Comparison of ENCODE assay signal across 8 cellular contexts in genomic region chr16:30985401-30986128, GRCh38. TPM values are rescaled to one million over a fixed set of nuclear protein-coding genes. Genes with fewer than 3 reads are reported as not detected.
DNase-seq lines count a peak whose midpoint lies in the region; ATAC-seq and TF ChIP-seq lines count a peak whose summit lies in the region.
"Had no signal": no experiment of that assay in that cellular context is flagged by ENCODE, and none has a peak within 500 bp of the region (broad histone marks: within the 10 kb centered on the region; RNA-seq: fewer than 3 reads in every experiment).

No MANE protein-coding gene starts in this region.

- H3K36me3 ChIP-seq in mucosa of stomach (ENCODE audit: control insufficient read depth, insufficient read depth, low read length), result peaks cover 5% of the 10 kb centered on the region

- H2BK5ac ChIP-seq in H9 (ENCODE audit: insufficient read length, low read length), result no peak overlapping the region

- H3K4me2 ChIP-seq in H9 (ENCODE audit: insufficient read depth, insufficient read length, low read length), result peak overlapping the region; percentile 3

- ATAC-seq in HG03571 (IDR thresholded peaks at IDR 0.05; ENCODE audit: unreplicated experiment) (no peak), GM21825 (IDR thresholded peaks at IDR 0.05; ENCODE audit: unreplicated experiment) (no peak)

- H3K4me3 ChIP-seq in coronary artery, result peak overlapping the region; percentile 75
- peak overlapping the region; percentile 50 for H3K4me3 ChIP-seq in mucosa of stomach (ENCODE audit: low read length)
- H3K4me3 ChIP-seq: SK-N-MC had no signal

- H3K79me1 ChIP-seq in H9 (ENCODE audit: insufficient read depth, low read depth, low read length, poor library complexity, severe bottlenecking), result no peaks in the 10 kb centered on the region

- H2BK120ac ChIP-seq in H9 (ENCODE audit: low read depth, low read length, poor library complexity, severe bottlenecking), result no peak overlapping the region

- H3K14ac ChIP-seq in H9 (ENCODE audit: insufficient read depth, low read length), result no peak overlapping the region

- H3K9me3 ChIP-seq in H9 (ENCODE audit: control insufficient read depth, low read depth, low read length), result no peaks in the 10 kb centered on the region
- H3K9me3 ChIP-seq in mucosa of stomach (ENCODE audit: control insufficient read depth, low read length), result no peaks in the 10 kb centered on the region

- H3K27ac Mint-ChIP-seq in H9, result peak overlapping the region in 1 of 3 experiments; percentile 92; a peak in 1 of 7 replicates

- H3K4ac ChIP-seq in H9 (ENCODE audit: low read depth, low read length), result no peak overlapping the region

- H4K20me1 ChIP-seq in H9 (ENCODE audit: control insufficient read depth, insufficient read depth, insufficient read length), result no peaks in the 10 kb centered on the region

- H2AFZ ChIP-seq in H9 (ENCODE audit: low read length), result no peak overlapping the region

- DNase-seq in H9 (peak; percentile 81), NCI-H460 (ENCODE audit: extremely low read depth, low read depth) (peak; percentile 26), coronary artery (ENCODE audit: low spot score) (no peak), KG1 (lab: John Stamatoyannopoulos, UW) (no peak)

- H2AK5ac ChIP-seq in H9 (ENCODE audit: insufficient read length, low read length), result no peak overlapping the region

- WGBS in H9 (ENCODE audit: extremely low coverage, insufficient read length, low lambda C conversion rate), result no CpG with 5 or more reads among the region's 20 CpGs

- TF ChIP-seq CTCF in H9 (conservative IDR thresholded peaks at IDR 0.05), result no peak; the same call in 2 of the 3 replicates
- no peak for TF ChIP-seq CTCF in coronary artery (IDR thresholded peaks at IDR 0.05)

- H3K18ac ChIP-seq in H9 (ENCODE audit: insufficient read length, low read depth, low read length), result no peak overlapping the region

- no peaks in the 10 kb centered on the region for H3K27me3 ChIP-seq in H9 (ENCODE audit: insufficient read depth, low read length)
- no peaks in the 10 kb centered on the region for H3K27me3 ChIP-seq in mucosa of stomach (ENCODE audit: control insufficient read depth, insufficient read depth, low read length)

- H2BK12ac ChIP-seq in H9 (ENCODE audit: insufficient read length, low read depth, low read length), result no peak overlapping the region

- no peaks in the 10 kb centered on the region for H3K79me2 ChIP-seq in H9 (ENCODE audit: insufficient read depth, low read length)

- no peak overlapping the region for H4K91ac ChIP-seq in H9 (ENCODE audit: insufficient read length, low read depth, low read length)

- H2BK20ac ChIP-seq in H9 (ENCODE audit: low read depth, low read length, poor library complexity, severe bottlenecking), result no peak overlapping the region

- no peak overlapping the region for H2BK15ac ChIP-seq in H9 (ENCODE audit: low read depth, low read length)

- H3K4me3 Mint-ChIP-seq in H9, result peak overlapping the region; percentile 42 to 58; a peak in 3 of 5 replicates

- no peaks in the 10 kb centered on the region; the same call in 1 of the 2 replicates for H3K27me3 Mint-ChIP-seq in H9 (ENCODE audit: low read depth)

- H3K27ac ChIP-seq in H9 (ENCODE audit: insufficient read length, low read depth, low read length) (no peak overlapping the region), coronary artery (peak overlapping the region; percentile 37 to 82)
- H3K27ac ChIP-seq: SK-N-MC had no signal

- H3K56ac ChIP-seq in H9 (ENCODE audit: insufficient read length, low read depth, low read length), result no peak overlapping the region

- H4K5ac ChIP-seq in H9 (ENCODE audit: insufficient read length, low read depth, low read length), result no peak overlapping the region

- no peaks in the 10 kb centered on the region for H3K23me2 ChIP-seq in H9 (ENCODE audit: insufficient read length, low read depth, low read length, poor library complexity, severe bottlenecking)

- H3K23ac ChIP-seq in H9 (ENCODE audit: insufficient read length, low read depth, low read length), result no peak overlapping the region

- no peaks in the 10 kb centered on the region for H3K4me1 ChIP-seq in H9 (ENCODE audit: insufficient read depth, low read length)
- peaks cover 5% of the 10 kb centered on the region for H3K4me1 ChIP-seq in mucosa of stomach (ENCODE audit: control insufficient read depth, insufficient read depth, low read length)

- no peak overlapping the region for H4K8ac ChIP-seq in H9 (replicated peaks; ENCODE audit: insufficient read length, low read depth, low read length)

- H3K4me1 Mint-ChIP-seq in H9, result peaks cover 5 to 10% of the 10 kb centered on the region in 2 experiments

- H3K9ac ChIP-seq in H9 (ENCODE audit: extremely low read depth, insufficient read length, low read length), result no peak overlapping the region
- H3K9ac ChIP-seq in mucosa of stomach (ENCODE audit: low read length), result peak overlapping the region; percentile 76

- peaks cover 15 to 33% (median 32%) of the 10 kb centered on the region in 3 experiments; a peak in 6 of 7 replicates for H3K36me3 Mint-ChIP-seq in H9 (ENCODE audit: insufficient read depth in 1 of 3, low read depth in 3 of 3)

- no peak overlapping the region for H3T11ph ChIP-seq in H9 (ENCODE audit: low read length)

- H3K9me3 Mint-ChIP-seq in H9, result no peaks in the 10 kb centered on the region

RNA-seq across cellular contexts. Expression of gene HSD3B7, which starts 0.6 kb away (rescaled TPM):
- 5.5 and 7.5 TPM in 2 replicates for total RNA-seq in H9 (2021)
- total RNA-seq in NCI-H460 (2014; rRNA removed; shearing (Covaris generic)), result 16.0 and 17.0 TPM in 2 replicates
- 31.0 and 35.9 TPM in 2 replicates for polyA plus RNA-seq in NCI-H460 (2014; cell fraction: nucleus; rRNA removed)

RNA-seq across cellular contexts. Expression of gene STX1B, which starts 24.9 kb away (rescaled TPM):
- total RNA-seq in H9 (2021), result 9.7 and 11.0 TPM in 2 replicates
- total RNA-seq in NCI-H460 (2014; rRNA removed; shearing (Covaris generic)), result 0.10 and 0.46 TPM in 2 replicates
- polyA plus RNA-seq in NCI-H460 (2014; cell fraction: nucleus; rRNA removed), result 0.27 and 0.96 TPM in 2 replicates

RNA-seq across cellular contexts. Expression of gene SETD1A, which starts 28.0 kb away (rescaled TPM):
- total RNA-seq in H9 (2021), result 36.9 and 37.0 TPM in 2 replicates
- 5.0 and 6.8 TPM in 2 replicates for total RNA-seq in NCI-H460 (2014; rRNA removed; shearing (Covaris generic))
- polyA plus RNA-seq in NCI-H460 (2014; cell fraction: nucleus; rRNA removed), result 6.8 and 8.9 TPM in 2 replicates

RNA-seq across cellular contexts. Expression of gene ORAI3, which starts 36.7 kb away (rescaled TPM):
- 6.1 and 6.9 TPM in 2 replicates for total RNA-seq in H9 (2021)
- total RNA-seq in NCI-H460 (2014; rRNA removed; shearing (Covaris generic)), result 20.1 and 21.9 TPM in 2 replicates
- 12.5 and 13.1 TPM in 2 replicates for polyA plus RNA-seq in NCI-H460 (2014; cell fraction: nucleus; rRNA removed)

RNA-seq across cellular contexts. Expression of gene STX4, which starts 47.8 kb away (rescaled TPM):
- total RNA-seq in H9 (2021), result 31.1 and 32.3 TPM in 2 replicates
- 19.1 and 25.1 TPM in 2 replicates for total RNA-seq in NCI-H460 (2014; rRNA removed; shearing (Covaris generic))
- polyA plus RNA-seq in NCI-H460 (2014; cell fraction: nucleus; rRNA removed), result 25.0 and 27.8 TPM in 2 replicates

Comparison
In these comparisons a context has a peak if more than half of its experiments do, and no peak if none do; other contexts are left out.
1. DNase-seq: peak in H9 (single experiment) and NCI-H460 (single experiment); none in coronary artery (single experiment) and KG1 (single experiment).